In the genomic region with DNA sequence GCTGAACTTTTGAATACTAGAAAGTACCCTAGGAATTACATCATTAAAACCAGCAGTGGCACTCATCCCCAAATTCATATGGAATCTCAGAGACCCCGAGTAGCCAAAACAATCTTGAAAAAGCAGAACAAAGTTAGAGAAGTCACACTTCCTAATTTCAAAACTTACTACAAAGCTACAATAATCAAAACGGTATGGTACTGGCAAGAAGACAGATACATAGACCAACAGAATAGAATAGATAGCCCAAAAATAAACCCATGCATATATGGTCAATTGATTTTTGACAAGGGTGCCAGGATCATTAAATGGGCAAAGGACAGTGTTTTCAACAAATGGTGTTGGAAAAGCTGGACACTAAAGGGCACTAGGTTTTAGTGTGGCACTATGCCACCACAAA, we compare ENCODE assay signal across 1 cellular context.
TF ChIP-seq lines count a peak whose summit lies in the region.

No MANE protein-coding gene starts in this region.

TF ChIP-seq in K562, 482 proteins besides CTCF, POLR2A, EP300 and RAD21 (continued from another document):
- TF ChIP-seq, protein P1, sequence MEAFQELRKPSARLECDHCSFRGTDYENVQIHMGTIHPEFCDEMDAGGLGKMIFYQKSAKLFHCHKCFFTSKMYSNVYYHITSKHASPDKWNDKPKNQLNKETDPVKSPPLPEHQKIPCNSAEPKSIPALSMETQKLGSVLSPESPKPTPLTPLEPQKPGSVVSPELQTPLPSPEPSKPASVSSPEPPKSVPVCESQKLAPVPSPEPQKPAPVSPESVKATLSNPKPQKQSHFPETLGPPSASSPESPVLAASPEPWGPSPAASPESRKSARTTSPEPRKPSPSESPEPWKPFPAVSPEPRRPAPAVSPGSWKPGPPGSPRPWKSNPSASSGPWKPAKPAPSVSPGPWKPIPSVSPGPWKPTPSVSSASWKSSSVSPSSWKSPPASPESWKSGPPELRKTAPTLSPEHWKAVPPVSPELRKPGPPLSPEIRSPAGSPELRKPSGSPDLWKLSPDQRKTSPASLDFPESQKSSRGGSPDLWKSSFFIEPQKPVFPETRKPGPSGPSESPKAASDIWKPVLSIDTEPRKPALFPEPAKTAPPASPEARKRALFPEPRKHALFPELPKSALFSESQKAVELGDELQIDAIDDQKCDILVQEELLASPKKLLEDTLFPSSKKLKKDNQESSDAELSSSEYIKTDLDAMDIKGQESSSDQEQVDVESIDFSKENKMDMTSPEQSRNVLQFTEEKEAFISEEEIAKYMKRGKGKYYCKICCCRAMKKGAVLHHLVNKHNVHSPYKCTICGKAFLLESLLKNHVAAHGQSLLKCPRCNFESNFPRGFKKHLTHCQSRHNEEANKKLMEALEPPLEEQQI (IDR thresholded peaks at IDR 0.05), result peak; percentile 81; the same call in 1 of the 2 replicates
- no peak for TF ChIP-seq CCAR2 (IDR thresholded peaks at IDR 0.05; ENCODE audit: low read depth, low read length)
- peak; percentile 90 for TF ChIP-seq BCOR (IDR thresholded peaks at IDR 0.05)
- no peak for TF ChIP-seq ZNF347 (CRISPR knock-in tag; IDR thresholded peaks at IDR 0.05; ENCODE audit: low read depth)
- TF ChIP-seq POLR3G (IDR thresholded peaks at IDR 0.05; ENCODE audit: extremely low read depth, insufficient read length, insufficient replicate concordance), result no peak
- TF ChIP-seq NFE2L1 (tag; IDR thresholded peaks at IDR 0.05; ENCODE audit: borderline replicate concordance, low read depth), result 0 out of 2 replicates have a peak, but pooled peaks have one; percentile 8
- TF ChIP-seq RNF2 (IDR thresholded peaks at IDR 0.05), result no peak
- peak in 1 of 2 experiments; percentile 76; a peak in 2 of 4 replicates for TF ChIP-seq TRIM24 (IDR thresholded peaks at IDR 0.05)
- TF ChIP-seq HDAC3 (IDR thresholded peaks at IDR 0.05; ENCODE audit: borderline replicate concordance, partially characterized antibody), result no peak
- TF ChIP-seq, protein P2, sequence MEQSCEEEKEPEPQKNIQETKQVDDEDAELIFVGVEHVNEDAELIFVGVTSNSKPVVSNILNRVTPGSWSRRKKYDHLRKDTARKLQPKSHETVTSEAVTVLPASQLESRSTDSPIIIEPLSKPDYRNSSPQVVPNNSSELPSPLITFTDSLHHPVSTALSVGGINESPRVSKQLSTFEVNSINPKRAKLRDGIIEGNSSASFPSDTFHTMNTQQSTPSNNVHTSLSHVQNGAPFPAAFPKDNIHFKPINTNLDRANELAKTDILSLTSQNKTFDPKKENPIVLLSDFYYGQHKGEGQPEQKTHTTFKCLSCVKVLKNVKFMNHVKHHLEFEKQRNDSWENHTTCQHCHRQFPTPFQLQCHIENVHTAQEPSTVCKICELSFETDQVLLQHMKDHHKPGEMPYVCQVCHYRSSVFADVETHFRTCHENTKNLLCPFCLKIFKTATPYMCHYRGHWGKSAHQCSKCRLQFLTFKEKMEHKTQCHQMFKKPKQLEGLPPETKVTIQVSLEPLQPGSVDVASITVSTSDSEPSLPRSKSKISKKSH (CRISPR knock-in tag; IDR thresholded peaks at IDR 0.05), result 0 out of 2 replicates have a peak, but pooled peaks have one; percentile 33
- no peak for TF ChIP-seq MYC (IDR thresholded peaks at IDR 0.05; ENCODE audit: low read depth, low read length)
- no peak for TF ChIP-seq MYC (CRISPR knock-in tag; IDR thresholded peaks at IDR 0.05; ENCODE audit: borderline replicate concordance, low read depth)
- no peak for TF ChIP-seq PHB (CRISPR knock-in tag; IDR thresholded peaks at IDR 0.05)
- no peak for TF ChIP-seq NFE2 (IDR thresholded peaks at IDR 0.05; ENCODE audit: low read depth)
- peak; percentile 84 for TF ChIP-seq ZNF274 (IDR thresholded peaks at IDR 0.05; ENCODE audit: borderline replicate concordance, low read depth, low read length)
- TF ChIP-seq ZNF224 (CRISPR knock-in tag; IDR thresholded peaks at IDR 0.05), result no peak
- TF ChIP-seq CXXC5 (CRISPR knock-in tag; IDR thresholded peaks at IDR 0.05), result no peak
TF ChIP-seq in K562: peak in this region for 13.
